In genomic region chr17:10600551-10600950, GRCh38 we compare ENCODE assay signal across 1 cellular context.
A peak's percentile ranks its signal among the peaks of the same experiment; 100 is the strongest.
TF ChIP-seq lines count a peak whose summit lies in the region.

No MANE protein-coding gene starts in this region.

TF ChIP-seq in SK-N-SH, 30 proteins besides CTCF, POLR2A, EP300 and RAD21 (continued from another document):
- TF ChIP-seq REST (IDR thresholded peaks at IDR 0.05; ENCODE audit: low read depth, low read length) (no peak), YY1 (IDR thresholded peaks at IDR 0.05; ENCODE audit: low read depth) (no peak), MXI1 (IDR thresholded peaks at IDR 0.05; ENCODE audit: low read depth, low read length) (no peak), ZBTB33 (IDR thresholded peaks at IDR 0.05; ENCODE audit: borderline replicate concordance, low read depth) (no peak), FOXJ3 (CRISPR knock-in tag; IDR thresholded peaks at IDR 0.05) (no peak), RCOR1 (IDR thresholded peaks at IDR 0.05; ENCODE audit: low read length) (no peak), FOXM1 (IDR thresholded peaks at IDR 0.05; ENCODE audit: low read depth) (no peak), ELF1 (IDR thresholded peaks at IDR 0.05) (no peak), USF1 (IDR thresholded peaks at IDR 0.05; ENCODE audit: borderline replicate concordance, low read depth) (no peak), USF2 (IDR thresholded peaks at IDR 0.05; ENCODE audit: borderline replicate concordance, low read depth, low read length) (no peak), JUND (IDR thresholded peaks at IDR 0.05) (no peak), TCF12 (IDR thresholded peaks at IDR 0.05) (peak; percentile 43; the same call in 1 of the 2 replicates), CHD2 (IDR thresholded peaks at IDR 0.05; ENCODE audit: low read length, partially characterized antibody) (no peak), SMC3 (IDR thresholded peaks at IDR 0.05; ENCODE audit: low read depth, low read length) (no peak), TAF1 (IDR thresholded peaks at IDR 0.05; ENCODE audit: borderline replicate concordance, low read depth, low read length) (no peak), PBX3 (IDR thresholded peaks at IDR 0.05) (0 out of 2 replicates have a peak, but pooled peaks have one; percentile 2), MAX (IDR thresholded peaks at IDR 0.05; ENCODE audit: low read depth) (no peak), TEAD4 (IDR thresholded peaks at IDR 0.05; ENCODE audit: borderline replicate concordance, insufficient read depth) (no peak), SIN3A (IDR thresholded peaks at IDR 0.05; ENCODE audit: borderline replicate concordance, low read depth, low read length) (no peak), POLR2AphosphoS5 (IDR thresholded peaks at IDR 0.05; ENCODE audit: low read depth, low read length) (no peak), EZH2phosphoT487 (IDR thresholded peaks at IDR 0.05; ENCODE audit: borderline replicate concordance, low read depth) (no peak), NRF1 (IDR thresholded peaks at IDR 0.05; ENCODE audit: low read depth, low read length) (no peak), FOSL2 (IDR thresholded peaks at IDR 0.05; ENCODE audit: borderline replicate concordance, low read depth) (0 out of 2 replicates have a peak, but pooled peaks have one; percentile 18), GATA2 (CRISPR knock-in tag; IDR thresholded peaks at IDR 0.05) (no peak), NFIC (IDR thresholded peaks at IDR 0.05; ENCODE audit: borderline replicate concordance) (0 out of 2 replicates have a peak, but pooled peaks have one; percentile 33)
